In genomic region chr2:193837368-193837767, GRCh38 we compare ENCODE assay signal across 22 cellular contexts.
DNase-seq lines count a peak whose midpoint lies in the region; ATAC-seq and TF ChIP-seq lines count a peak whose summit lies in the region.
"Had no signal": no experiment of that assay in that cellular context is flagged by ENCODE, and none has a peak within 500 bp of the region (broad histone marks: within the 10 kb centered on the region; RNA-seq: fewer than 3 reads in every experiment).

No MANE protein-coding gene starts in this region.

- POLR2A ChIA-PET in CD8-positive, alpha-beta T cell (lab: Charles Lee): no interaction called here

- no peaks in the 10 kb centered on the region for H3K9me3 Mint-ChIP-seq in activated CD8-positive, alpha-beta memory T cell treated with anti-CD3 and anti-CD28 coated beads, Interleukin-2, amount 10 ng/mL, durations not matched to agents 7 days and 5 days (ENCODE audit: low read depth)
- peaks cover 2% of the 10 kb centered on the region for H3K9me3 Mint-ChIP-seq in CD8-positive, alpha-beta T cell

- H3K4me3 Mint-ChIP-seq in activated CD8-positive, alpha-beta memory T cell treated with anti-CD3 and anti-CD28 coated beads, Interleukin-2, amount 10 ng/mL, durations not matched to agents 7 days and 5 days: no peak overlapping the region
- H3K4me3 Mint-ChIP-seq in CD8-positive, alpha-beta T cell: no peak overlapping the region
- H3K4me3 Mint-ChIP-seq: activated B cell treated with CpG ODN at 0.5 μM for 24 hours; activated naive CD4-positive, alpha-beta T cell treated with anti-CD3 and anti-CD28 coated beads, Interleukin-2, amount 10 ng/mL, durations not matched to agents 7 days and 5 days; CD4-positive, CD25-positive, alpha-beta regulatory T cell; dendritic cell treated with granulocyte-macrophage colony-stimulating factor and Interleukin-4, amounts not matched to agents 40 ng/mL and 50 ng/mL, for 4 days had no signal

- H3K27ac Mint-ChIP-seq in activated CD8-positive, alpha-beta memory T cell treated with anti-CD3 and anti-CD28 coated beads, Interleukin-2, amount 10 ng/mL, durations not matched to agents 7 days and 5 days: no peak overlapping the region
- no peak overlapping the region for H3K27ac Mint-ChIP-seq in CD8-positive, alpha-beta T cell
- H3K27ac Mint-ChIP-seq: activated B cell treated with CpG ODN at 0.5 μM for 24 hours; activated naive CD4-positive, alpha-beta T cell treated with anti-CD3 and anti-CD28 coated beads, Interleukin-2, amount 10 ng/mL, durations not matched to agents 7 days and 5 days; CD4-positive, CD25-positive, alpha-beta regulatory T cell; dendritic cell treated with granulocyte-macrophage colony-stimulating factor and Interleukin-4, amounts not matched to agents 40 ng/mL and 50 ng/mL, for 4 days had no signal

- H3K36me3 ChIP-seq in ACC112 (ENCODE audit: insufficient read depth, low read length) (no peaks in the 10 kb centered on the region), brain microvascular endothelial cell (replicated peaks) (no peaks in the 10 kb centered on the region)
- H3K36me3 ChIP-seq in CD8-positive, alpha-beta T cell (ENCODE audit: insufficient read depth, low read length): no peaks in the 10 kb centered on the region
- H3K36me3 ChIP-seq: heart left ventricle, neutrophil, suprapubic skin, uterus had no signal

- DNase-seq in M059J (ENCODE audit: low read depth): peak; percentile 51
- DNase-seq in brain microvascular endothelial cell: no peak
- no peak for DNase-seq in foreskin keratinocyte
- DNase-seq in activated CD8-positive, alpha-beta memory T cell treated with anti-CD3 and anti-CD28 coated beads, Interleukin-2, amount 10 ng/mL, durations not matched to agents 7 days and 5 days: no peak
- DNase-seq in CD8-positive, alpha-beta T cell: no peak
- no peak for DNase-seq in COLO668 (lab: John Stamatoyannopoulos, UW; ENCODE audit: unreplicated experiment)
- DNase-seq in NCI-H1048 (lab: John Stamatoyannopoulos, UW): no peak
- DNase-seq: ACHN; activated B cell treated with CpG ODN at 0.5 μM for 24 hours; activated naive CD4-positive, alpha-beta T cell treated with anti-CD3 and anti-CD28 coated beads, Interleukin-2, amount 10 ng/mL, durations not matched to agents 7 days and 5 days; activated T-cell treated with anti-CD3 and anti-CD28 coated beads, Interleukin-2, amount 50 U/mL, for 48 hours; CD4-positive, CD25-positive, alpha-beta regulatory T cell; heart left ventricle; NCI-H1417; NCI-H2171 treated with DMSO at 0.1 percent for 48 hours; NCI-H748 treated with DMSO at 0.1 percent for 48 hours; uterus had no signal

- H3K27ac ChIP-seq in ACC112 (ENCODE audit: low read depth, low read length) (peak overlapping the region; percentile 89), brain microvascular endothelial cell (peak overlapping the region; percentile 17), foreskin keratinocyte (peak overlapping the region; percentile 49)
- no peak overlapping the region for H3K27ac ChIP-seq in CD8-positive, alpha-beta T cell (ENCODE audit: low read depth, low read length)
- H3K27ac ChIP-seq: heart left ventricle, neutrophil, suprapubic skin, uterus had no signal

- peaks cover 39% of the 10 kb centered on the region for H3K4me1 ChIP-seq in ACC112 (ENCODE audit: control insufficient read depth, insufficient read depth, low read length, unreplicated experiment)
- H3K4me1 ChIP-seq in foreskin keratinocyte: peaks cover 14% of the 10 kb centered on the region
- H3K4me1 ChIP-seq in CD8-positive, alpha-beta T cell (ENCODE audit: insufficient read depth, low read length): no peaks in the 10 kb centered on the region
- H3K4me1 ChIP-seq: heart left ventricle, suprapubic skin, uterus had no signal

- no peak overlapping the region for H2AFZ ChIP-seq in ACC112 (ENCODE audit: low read length, unreplicated experiment)

- peak overlapping the region; percentile 52; the same call in 1 of the 2 replicates for H3K4me3 ChIP-seq in ACC112 (ENCODE audit: low read depth, low read length)
- no peak overlapping the region for H3K4me3 ChIP-seq in brain microvascular endothelial cell (ENCODE audit: low read depth, low read length)
- no peak overlapping the region for H3K4me3 ChIP-seq in CD8-positive, alpha-beta T cell (ENCODE audit: low read depth, low read length)
- H3K4me3 ChIP-seq: heart left ventricle, suprapubic skin, uterus had no signal

- no peak for TF ChIP-seq CTCF in brain microvascular endothelial cell (IDR thresholded peaks at IDR 0.05; ENCODE audit: low read depth, low read length, missing control alignments)
- no peak for TF ChIP-seq CTCF in foreskin keratinocyte (conservative IDR thresholded peaks at IDR 0.05)
- TF ChIP-seq CTCF in CD8-positive, alpha-beta T cell (IDR thresholded peaks at IDR 0.05): no peak

- H3K79me2 ChIP-seq in ACC112 (ENCODE audit: control insufficient read depth, insufficient read depth, low read length, unreplicated experiment): no peaks in the 10 kb centered on the region

- no peaks in the 10 kb centered on the region for H3K36me3 Mint-ChIP-seq in activated CD8-positive, alpha-beta memory T cell treated with anti-CD3 and anti-CD28 coated beads, Interleukin-2, amount 10 ng/mL, durations not matched to agents 7 days and 5 days
- no peaks in the 10 kb centered on the region for H3K36me3 Mint-ChIP-seq in CD8-positive, alpha-beta T cell
- H3K36me3 Mint-ChIP-seq: activated naive CD4-positive, alpha-beta T cell treated with anti-CD3 and anti-CD28 coated beads, Interleukin-2, amount 10 ng/mL, durations not matched to agents 7 days and 5 days; CD4-positive, CD25-positive, alpha-beta regulatory T cell had no signal

- intact Hi-C loops in CD8-positive, alpha-beta T cell (cut with DNase I, micrococcal nuclease): no loop called here

- H3K27me3 Mint-ChIP-seq in activated CD8-positive, alpha-beta memory T cell treated with anti-CD3 and anti-CD28 coated beads, Interleukin-2, amount 10 ng/mL, durations not matched to agents 7 days and 5 days: no peaks in the 10 kb centered on the region
- H3K27me3 Mint-ChIP-seq in CD8-positive, alpha-beta T cell (ENCODE audit: low read depth): no peaks in the 10 kb centered on the region
- H3K27me3 Mint-ChIP-seq: activated B cell treated with CpG ODN at 0.5 μM for 24 hours; activated naive CD4-positive, alpha-beta T cell treated with anti-CD3 and anti-CD28 coated beads, Interleukin-2, amount 10 ng/mL, durations not matched to agents 7 days and 5 days; CD4-positive, CD25-positive, alpha-beta regulatory T cell; dendritic cell treated with granulocyte-macrophage colony-stimulating factor and Interleukin-4, amounts not matched to agents 40 ng/mL and 50 ng/mL, for 4 days had no signal

- ATAC-seq in foreskin keratinocyte: peak; percentile 28
- ATAC-seq in activated CD8-positive, alpha-beta memory T cell treated with anti-CD3 and anti-CD28 coated beads, Interleukin-2, amount 10 ng/mL, durations not matched to agents 7 days and 5 days: no peak
- no peak for ATAC-seq in CD8-positive, alpha-beta T cell
- ATAC-seq: heart left ventricle, Panc1 had no signal

- no peaks in the 10 kb centered on the region for H3K9me3 ChIP-seq in CD8-positive, alpha-beta T cell (ENCODE audit: low read length)
- H3K9me3 ChIP-seq: neutrophil, suprapubic skin, uterus had no signal

- in situ Hi-C loops in brain microvascular endothelial cell (cut with HindIII; ENCODE audit: low pct_ligation_motif_present, low sequenced_read_pairs): no loop called here

- CTCF ChIA-PET in activated CD8-positive, alpha-beta memory T cell treated with anti-CD3 and anti-CD28 coated beads, Interleukin-2, amount 10 ng/mL, durations not matched to agents 7 days and 5 days (lab: Charles Lee): no interaction called here
- CTCF ChIA-PET in CD8-positive, alpha-beta T cell (lab: Charles Lee): no interaction called here

- no peaks in the 10 kb centered on the region for H3K27me3 ChIP-seq in ACC112 (ENCODE audit: insufficient read depth, low read length)
- H3K27me3 ChIP-seq in brain microvascular endothelial cell (replicated peaks): no peaks in the 10 kb centered on the region
- no peaks in the 10 kb centered on the region for H3K27me3 ChIP-seq in foreskin keratinocyte
- no peaks in the 10 kb centered on the region for H3K27me3 ChIP-seq in CD8-positive, alpha-beta T cell (ENCODE audit: insufficient read depth, low read length)
- H3K27me3 ChIP-seq: heart left ventricle, neutrophil, suprapubic skin, uterus had no signal

- no peaks in the 10 kb centered on the region for H3K4me1 Mint-ChIP-seq in activated CD8-positive, alpha-beta memory T cell treated with anti-CD3 and anti-CD28 coated beads, Interleukin-2, amount 10 ng/mL, durations not matched to agents 7 days and 5 days
- H3K4me1 Mint-ChIP-seq in CD8-positive, alpha-beta T cell (ENCODE audit: low read depth): no peaks in the 10 kb centered on the region
- H3K4me1 Mint-ChIP-seq: activated B cell treated with CpG ODN at 0.5 μM for 24 hours; activated naive CD4-positive, alpha-beta T cell treated with anti-CD3 and anti-CD28 coated beads, Interleukin-2, amount 10 ng/mL, durations not matched to agents 7 days and 5 days; CD4-positive, CD25-positive, alpha-beta regulatory T cell had no signal
